ENCODE assay signal across 8 cellular contexts in genomic region chr11:118572914-118573550, GRCh38. TPM values are rescaled to one million over a fixed set of nuclear protein-coding genes. Genes with fewer than 3 reads are reported as not detected.
DNase-seq lines count a peak whose midpoint lies in the region; ATAC-seq, FAIRE-seq and TF ChIP-seq lines count a peak whose summit lies in the region.

No MANE protein-coding gene starts in this region.

- no peak for TF ChIP-seq POLR2A in NB4 (IDR thresholded peaks at IDR 0.05; ENCODE audit: extremely low read depth, insufficient read length)

- intact Hi-C loops in pancreas (cut with DNase I), result no loop called here

- peak overlapping the region; percentile 99 for H3K4me3 Mint-ChIP-seq in activated T-helper 17 cell treated with anti-CD3 and anti-CD28 coated beads, Interleukin-2, amount 50 U/mL, for 72 hours
- peak overlapping the region; percentile 97 for H3K4me3 Mint-ChIP-seq in glutamatergic neuron (ENCODE audit: unreplicated experiment)

- no peaks in the 10 kb centered on the region for H3K36me3 ChIP-seq in H7 (replicated peaks; ENCODE audit: control insufficient read depth, insufficient read depth, low read length)
- H3K36me3 ChIP-seq in pancreas, result no peaks in the 10 kb centered on the region

- peak; percentile 87 for ATAC-seq in activated T-helper 17 cell treated with anti-CD3 and anti-CD28 coated beads, Interleukin-2, amount 50 U/mL, for 72 hours (replicated peaks)
- peak; percentile 30 to 58 (median 42) for ATAC-seq in pancreas
- ATAC-seq in HG03565 (IDR thresholded peaks at IDR 0.05; ENCODE audit: unreplicated experiment), result no peak

- H3K27me3 ChIP-seq in H7 (ENCODE audit: control insufficient read depth, insufficient read depth, low read length), result no peaks in the 10 kb centered on the region
- no peaks in the 10 kb centered on the region for H3K27me3 ChIP-seq in pancreas

- peaks cover 31% of the 10 kb centered on the region for H3K4me1 Mint-ChIP-seq in activated T-helper 17 cell treated with anti-CD3 and anti-CD28 coated beads, Interleukin-2, amount 50 U/mL, for 72 hours
- H3K4me1 Mint-ChIP-seq in glutamatergic neuron (ENCODE audit: low read depth, unreplicated experiment), result peaks cover 8% of the 10 kb centered on the region

- H3K4me1 ChIP-seq in pancreas, result peaks cover 10 to 36% (median 17%) of the 10 kb centered on the region in 3 donors

- DNase-seq in GM03348 (ENCODE audit: low spot score) (peak; percentile 50), H7 (peak; percentile 39), NB4 (ENCODE audit: low read depth) (peak; percentile 43), glutamatergic neuron (no peak), pancreas (no peak), NCI-H2196 (lab: John Stamatoyannopoulos, UW; ENCODE audit: unreplicated experiment) (no peak)

- H3K9me3 ChIP-seq in pancreas, result no peaks in the 10 kb centered on the region

- TF ChIP-seq CTCF in NB4 (IDR thresholded peaks at IDR 0.05; ENCODE audit: low read depth, low read length), result no peak
- TF ChIP-seq CTCF in glutamatergic neuron (IDR thresholded peaks at IDR 0.05; ENCODE audit: partially characterized antibody, unreplicated experiment), result no peak
- no peak for TF ChIP-seq CTCF in pancreas (IDR thresholded peaks at IDR 0.05)

- peaks cover 48% of the 10 kb centered on the region for H3K36me3 Mint-ChIP-seq in activated T-helper 17 cell treated with anti-CD3 and anti-CD28 coated beads, Interleukin-2, amount 50 U/mL, for 72 hours (ENCODE audit: low read depth)
- no peaks in the 10 kb centered on the region for H3K36me3 Mint-ChIP-seq in glutamatergic neuron (ENCODE audit: unreplicated experiment)

- no peaks in the 10 kb centered on the region for H3K27me3 Mint-ChIP-seq in activated T-helper 17 cell treated with anti-CD3 and anti-CD28 coated beads, Interleukin-2, amount 50 U/mL, for 72 hours
- H3K27me3 Mint-ChIP-seq in glutamatergic neuron (ENCODE audit: unreplicated experiment), result peaks cover 2% of the 10 kb centered on the region

- H3K9me3 Mint-ChIP-seq in activated T-helper 17 cell treated with anti-CD3 and anti-CD28 coated beads, Interleukin-2, amount 50 U/mL, for 72 hours, result no peaks in the 10 kb centered on the region
- H3K9me3 Mint-ChIP-seq in glutamatergic neuron (ENCODE audit: unreplicated experiment), result peaks cover 3% of the 10 kb centered on the region

- peak overlapping the region; percentile 95 to 99 (median 98) for H3K27ac ChIP-seq in pancreas

- no peak for FAIRE-seq in pancreas (lab: Jason Lieb, UNC)

- H3K4me3 ChIP-seq in H7 (ENCODE audit: insufficient read depth, low read depth, low read length) (peak overlapping the region; percentile 99), NB4 (ENCODE audit: low read depth, low read length) (peak overlapping the region; percentile 88), pancreas (peak overlapping the region; percentile 89 to 95 (median 90))

- peak overlapping the region; percentile 99 for H3K27ac Mint-ChIP-seq in activated T-helper 17 cell treated with anti-CD3 and anti-CD28 coated beads, Interleukin-2, amount 50 U/mL, for 72 hours
- H3K27ac Mint-ChIP-seq in glutamatergic neuron (ENCODE audit: unreplicated experiment), result peak overlapping the region; percentile 93

- 1% methylated on average over 12 of the region's 12 CpGs for WGBS in pancreas, 2 donors

RNA-seq across cellular contexts. Expression of gene ARCN1, which starts 0.8 kb away (rescaled TPM):
- total RNA-seq in H7 (2014; rRNA removed; shearing (Covaris generic)), result 136 and 152 TPM in 2 replicates
- total RNA-seq in activated T-helper 17 cell treated with anti-CD3 and anti-CD28 coated beads, Interleukin-2, amount 50 U/mL, for 72 hours, result 100 to 1,000 TPM; 143 to 155 TPM
- total RNA-seq in glutamatergic neuron (ENCODE audit: unreplicated experiment) (118 TPM), pancreas (100 to 1,000 TPM in 1 of 6 donors, 10 to 100 TPM in 5; 77.0 to 105 (median 92.6) TPM)
- 10 to 100 TPM; 39.8 to 67.3 TPM for polyA plus RNA-seq in pancreas

RNA-seq across cellular contexts. Expression of gene IFT46, which starts 7.3 kb away (rescaled TPM):
- 3.9 and 8.9 TPM in 2 replicates for total RNA-seq in H7 (2014; rRNA removed; shearing (Covaris generic))
- total RNA-seq in activated T-helper 17 cell treated with anti-CD3 and anti-CD28 coated beads, Interleukin-2, amount 50 U/mL, for 72 hours, result 1 to 10 TPM; 7.0 to 7.5 TPM
- total RNA-seq in glutamatergic neuron (ENCODE audit: unreplicated experiment) (21.1 TPM), pancreas (10 to 100 TPM in 3 of 6 donors, 1 to 10 TPM in 3; 5.7 to 12.4 (median 9.8) TPM)
- polyA plus RNA-seq in pancreas, result 10 to 100 TPM; 14.4 to 28.2 TPM

RNA-seq across cellular contexts. Expression of gene PHLDB1, which starts 34.4 kb away (rescaled TPM):
- total RNA-seq in H7 (2014; rRNA removed; shearing (Covaris generic)), result 48.7 and 55.0 TPM in 2 replicates
- 1 to 10 TPM; 2.2 to 4.7 TPM for total RNA-seq in activated T-helper 17 cell treated with anti-CD3 and anti-CD28 coated beads, Interleukin-2, amount 50 U/mL, for 72 hours
- total RNA-seq in glutamatergic neuron (ENCODE audit: unreplicated experiment) (78.4 TPM), pancreas (10 to 100 TPM; 29.3 to 66.6 (median 41.0) TPM)
- polyA plus RNA-seq in pancreas, result 100 to 1,000 TPM; 152 to 153 TPM

RNA-seq across cellular contexts. Expression of gene TMEM25, which starts 42.0 kb away (rescaled TPM):
- total RNA-seq in H7 (2014; rRNA removed; shearing (Covaris generic)), result 17.5 and 23.5 TPM in 2 replicates
- total RNA-seq in activated T-helper 17 cell treated with anti-CD3 and anti-CD28 coated beads, Interleukin-2, amount 50 U/mL, for 72 hours, result 10 to 100 TPM in 1 of 2 donors, 1 to 10 TPM in 1; 8.2 to 14.9 TPM
- total RNA-seq in glutamatergic neuron (ENCODE audit: unreplicated experiment) (76.8 TPM), pancreas (10 to 100 TPM; 12.2 to 18.6 (median 14.4) TPM)
- polyA plus RNA-seq in pancreas, result 10 to 100 TPM; 17.4 to 24.9 TPM

RNA-seq across cellular contexts. Expression of gene TTC36, which starts 45.8 kb away (rescaled TPM):
- total RNA-seq in H7 (2014; rRNA removed; shearing (Covaris generic)), result not detected in 2 replicates
- 1 to 10 TPM in 1 of 2 donors, under 1 TPM in 1; 0.29 to 1.2 TPM for total RNA-seq in activated T-helper 17 cell treated with anti-CD3 and anti-CD28 coated beads, Interleukin-2, amount 50 U/mL, for 72 hours
- total RNA-seq in glutamatergic neuron (ENCODE audit: unreplicated experiment) (1.9 TPM), pancreas (under 1 TPM; 0.64 to 0.92 (median 0.77) TPM)
- polyA plus RNA-seq in pancreas, result under 1 TPM in 1 of 2 donors, not detected in 1; 0.72 TPM

Comparison
In these comparisons a context has a peak if more than half of its experiments do, and no peak if none do; other contexts are left out.
1. DNase-seq: peak in GM03348 (single experiment), H7 (single experiment) and NB4 (single experiment); none in glutamatergic neuron (single experiment), pancreas (0 of 6) and NCI-H2196 (single experiment).
2. Peak in every context shown above with its lines, with median percentiles within 50 percentile points of each other: H3K4me3 ChIP-seq.